Comparison of ENCODE assay signal across 24 cellular contexts in the genomic region with DNA sequence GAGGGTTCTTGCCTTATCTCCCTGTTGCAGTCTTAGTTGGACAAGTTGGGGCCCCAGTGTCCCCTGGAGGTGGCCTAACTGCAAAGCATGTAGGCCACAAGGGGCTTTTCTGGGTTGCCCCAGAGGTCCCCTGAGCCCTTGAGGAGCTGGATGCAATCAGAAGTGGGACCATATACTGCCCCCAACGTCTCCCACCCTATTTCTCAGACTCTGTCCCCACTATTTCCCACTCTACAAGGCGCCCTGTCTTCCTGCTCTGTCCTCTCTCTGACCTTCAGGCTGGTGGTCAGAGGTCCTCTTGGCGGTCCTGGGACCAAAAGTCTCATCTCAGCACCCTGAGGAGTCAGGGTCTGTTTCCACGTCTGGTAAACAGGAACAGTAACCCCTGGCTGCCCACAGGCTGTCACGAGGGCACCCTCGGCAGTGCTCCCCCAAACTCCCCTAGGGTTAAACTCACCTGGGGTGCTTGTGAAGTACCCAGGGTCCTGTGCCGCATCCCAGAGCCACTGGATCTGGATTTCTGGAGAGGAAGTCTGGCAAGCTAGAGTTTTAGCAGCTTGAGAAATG. TPM values are rescaled to one million over a fixed set of nuclear protein-coding genes. Genes with fewer than 3 reads are reported as not detected.
DNase-seq lines count a peak whose midpoint lies in the region; ATAC-seq, FAIRE-seq and TF ChIP-seq lines count a peak whose summit lies in the region.
"Had no signal": no experiment of that assay in that cellular context is flagged by ENCODE, and none has a peak within 500 bp of the region (broad histone marks: within the 10 kb centered on the region; RNA-seq: fewer than 3 reads in every experiment).

No MANE protein-coding gene starts in this region.

- no peaks in the 10 kb centered on the region for H3K36me3 Mint-ChIP-seq in activated CD8-positive, alpha-beta memory T cell treated with anti-CD3 and anti-CD28 coated beads, Interleukin-2, amount 10 ng/mL, durations not matched to agents 7 days and 5 days
- H3K36me3 Mint-ChIP-seq in activated T-helper 2 cell treated with anti-CD3 and anti-CD28 coated beads, Interferon-gamma antibody, Interleukin-2, Interleukin-4, amounts not matched to agents 10 μg/mL and 5 μg/mL and 100 μg/mL, durations not matched to agents 14 hours and 24 hours and 36 hours (ENCODE audit: low read depth), result no peaks in the 10 kb centered on the region
- no peaks in the 10 kb centered on the region for H3K36me3 Mint-ChIP-seq in progenitor cell of endocrine pancreas (ENCODE audit: insufficient read depth)
- H3K36me3 Mint-ChIP-seq: CD4-positive, alpha-beta memory T cell had no signal

- H3K4me1 ChIP-seq in A549 (peaks cover 29% of the 10 kb centered on the region), MM.1S (ENCODE audit: low read length) (no peaks in the 10 kb centered on the region), esophagus (ENCODE audit: control insufficient read depth in 2 of 2, insufficient read depth in 2 of 2, low read length in 1 of 2) (peaks cover 7 to 22% of the 10 kb centered on the region in 2 donors), kidney (ENCODE audit: control insufficient read depth in 1 of 2, insufficient read depth in 1 of 2, low read depth in 1 of 2, low read length in 2 of 2) (no peaks in the 10 kb centered on the region)

- H3K27me3 ChIP-seq in MM.1S (replicated peaks; ENCODE audit: insufficient read depth, low read length), result no peaks in the 10 kb centered on the region
- no peaks in the 10 kb centered on the region for H3K27me3 ChIP-seq in esophagus (ENCODE audit: control insufficient read depth in 1 of 2, insufficient read depth in 2 of 2, low read length in 2 of 2)

- TF ChIP-seq CTCF in A549 (IDR thresholded peaks at IDR 0.05) (no peak), MM.1S (IDR thresholded peaks at IDR 0.05; ENCODE audit: low read length) (no peak), kidney (IDR thresholded peaks at IDR 0.05; ENCODE audit: borderline replicate concordance, extremely low read depth, insufficient read depth) (no peak), progenitor cell of endocrine pancreas (IDR thresholded peaks at IDR 0.05; ENCODE audit: unreplicated experiment) (no peak)

- H3K27ac ChIP-seq in A549 (peak overlapping the region; percentile 66 to 79; a peak in 4 of 6 replicates), MM.1S (ENCODE audit: low read length) (peak overlapping the region; percentile 35; the same call in 1 of the 2 replicates), esophagus (ENCODE audit: low read depth in 2 of 2, low read length in 1 of 2) (peak overlapping the region; percentile 1 to 86), kidney (ENCODE audit: low read depth in 2 of 2, low read length in 2 of 2) (no peak overlapping the region)

- H3K4me2 ChIP-seq in A549, result no peak overlapping the region
- no peak overlapping the region for H3K4me2 ChIP-seq in MM.1S (ENCODE audit: low read depth, low read length)

- H3K36me3 ChIP-seq in MM.1S (replicated peaks; ENCODE audit: insufficient read depth, low read length), result no peaks in the 10 kb centered on the region
- H3K36me3 ChIP-seq in esophagus (ENCODE audit: control insufficient read depth in 2 of 2, insufficient read depth in 2 of 2, low read length in 1 of 2), result no peaks in the 10 kb centered on the region
- no peaks in the 10 kb centered on the region for H3K36me3 ChIP-seq in kidney (ENCODE audit: control insufficient read depth in 1 of 2, insufficient read depth in 2 of 2, low read length in 2 of 2)

- 84% methylated on average over 4 of the region's 7 CpGs for WGBS in A549 (ENCODE audit: missing lambda C conversion rate)
- WGBS in esophagus, 2 donors, result 74 to 80% methylated on average over 7 of the region's 7 CpGs

- no peaks in the 10 kb centered on the region for H3K9me3 Mint-ChIP-seq in activated CD8-positive, alpha-beta memory T cell treated with anti-CD3 and anti-CD28 coated beads, Interleukin-2, amount 10 ng/mL, durations not matched to agents 7 days and 5 days (ENCODE audit: low read depth)
- no peaks in the 10 kb centered on the region for H3K9me3 Mint-ChIP-seq in activated T-helper 2 cell treated with anti-CD3 and anti-CD28 coated beads, Interferon-gamma antibody, Interleukin-2, Interleukin-4, amounts not matched to agents 10 μg/mL and 5 μg/mL and 100 μg/mL, durations not matched to agents 14 hours and 24 hours and 36 hours
- H3K9me3 Mint-ChIP-seq in progenitor cell of endocrine pancreas (ENCODE audit: low read depth), result no peaks in the 10 kb centered on the region
- H3K9me3 Mint-ChIP-seq: CD4-positive, alpha-beta memory T cell had no signal

- no peak for TF ChIP-seq EP300 in A549 (IDR thresholded peaks at IDR 0.05)

- H3K4me1 Mint-ChIP-seq in activated CD8-positive, alpha-beta memory T cell treated with anti-CD3 and anti-CD28 coated beads, Interleukin-2, amount 10 ng/mL, durations not matched to agents 7 days and 5 days, result no peaks in the 10 kb centered on the region
- H3K4me1 Mint-ChIP-seq in activated T-helper 2 cell treated with anti-CD3 and anti-CD28 coated beads, Interferon-gamma antibody, Interleukin-2, Interleukin-4, amounts not matched to agents 10 μg/mL and 5 μg/mL and 100 μg/mL, durations not matched to agents 14 hours and 24 hours and 36 hours (ENCODE audit: low read depth), result no peaks in the 10 kb centered on the region
- H3K4me1 Mint-ChIP-seq in progenitor cell of endocrine pancreas (ENCODE audit: low read depth), result peaks cover 9% of the 10 kb centered on the region
- H3K4me1 Mint-ChIP-seq: CD4-positive, alpha-beta memory T cell had no signal

- TF ChIP-seq POLR2A in A549 (IDR thresholded peaks at IDR 0.05; ENCODE audit: low read length), result no peak

- H3K4me3 ChIP-seq in A549 (no peak overlapping the region), MM.1S (ENCODE audit: low read length) (no peak overlapping the region), esophagus (ENCODE audit: low read depth in 1 of 2, low read length in 2 of 2) (no peak overlapping the region), kidney (ENCODE audit: low read length in 2 of 2) (no peak overlapping the region)
- H3K4me3 ChIP-seq: GM12878 had no signal

- H3K4me3 Mint-ChIP-seq in activated CD8-positive, alpha-beta memory T cell treated with anti-CD3 and anti-CD28 coated beads, Interleukin-2, amount 10 ng/mL, durations not matched to agents 7 days and 5 days, result no peak overlapping the region
- H3K4me3 Mint-ChIP-seq in activated T-helper 2 cell treated with anti-CD3 and anti-CD28 coated beads, Interferon-gamma antibody, Interleukin-2, Interleukin-4, amounts not matched to agents 10 μg/mL and 5 μg/mL and 100 μg/mL, durations not matched to agents 14 hours and 24 hours and 36 hours (ENCODE audit: low read depth), result no peak overlapping the region
- H3K4me3 Mint-ChIP-seq in progenitor cell of endocrine pancreas (ENCODE audit: low read depth), result no peak overlapping the region
- H3K4me3 Mint-ChIP-seq: CD4-positive, alpha-beta memory T cell had no signal

- POLR2A ChIA-PET in A549 (lab: Yijun Ruan, JAX), result no interaction called here

- no peak for DNase-seq in A549 (ENCODE audit: low read depth in 1 of 2, low spot score in 1 of 2)
- no peak for DNase-seq in MM.1S
- peak; percentile 29 for DNase-seq in kidney
- no peak for DNase-seq in activated CD8-positive, alpha-beta memory T cell treated with anti-CD3 and anti-CD28 coated beads, Interleukin-2, amount 10 ng/mL, durations not matched to agents 7 days and 5 days
- no peak for DNase-seq in NOMO-1 (lab: John Stamatoyannopoulos, UW; ENCODE audit: unreplicated experiment in 2 of 2)
- no peak for DNase-seq in activated T-helper 2 cell treated with anti-CD3 and anti-CD28 coated beads, Interferon-gamma antibody, Interleukin-2, Interleukin-4, amounts not matched to agents 10 μg/mL and 5 μg/mL and 100 μg/mL, durations not matched to agents 14 hours and 24 hours and 36 hours (ENCODE audit: low spot score)
- no peak for DNase-seq in progenitor cell of endocrine pancreas (ENCODE audit: low spot score, unreplicated experiment)
- DNase-seq: CD4-positive, alpha-beta memory T cell; COR-L47; GDM1; H7; KBM-7; NCI-H1048; NCI-H1417; NCI-H2029 treated with DMSO at 0.1 percent for 48 hours; NCI-H446 treated with DMSO at 0.1 percent for 48 hours; NCI-H526; SHP77 treated with DMSO at 0.1 percent for 48 hours had no signal

- H2AFZ ChIP-seq in MM.1S (ENCODE audit: low read length), result no peak overlapping the region

- peaks cover 17% of the 10 kb centered on the region for H3K27me3 Mint-ChIP-seq in activated CD8-positive, alpha-beta memory T cell treated with anti-CD3 and anti-CD28 coated beads, Interleukin-2, amount 10 ng/mL, durations not matched to agents 7 days and 5 days
- peaks cover 4% of the 10 kb centered on the region for H3K27me3 Mint-ChIP-seq in activated T-helper 2 cell treated with anti-CD3 and anti-CD28 coated beads, Interferon-gamma antibody, Interleukin-2, Interleukin-4, amounts not matched to agents 10 μg/mL and 5 μg/mL and 100 μg/mL, durations not matched to agents 14 hours and 24 hours and 36 hours (ENCODE audit: low read depth)
- H3K27me3 Mint-ChIP-seq in progenitor cell of endocrine pancreas, result peaks cover 19% of the 10 kb centered on the region

- H3F3A ChIP-seq in MM.1S (ENCODE audit: insufficient read depth, low read length), result no peaks in the 10 kb centered on the region

- no peak for TF ChIP-seq RAD21 in A549 (conservative IDR thresholded peaks at IDR 0.05 in 1 of 2, IDR thresholded peaks at IDR 0.05 in 1 of 2)

- FAIRE-seq in A549 (lab: Jason Lieb, UNC), result no peak
- FAIRE-seq in kidney (lab: Jason Lieb, UNC), result no peak
- FAIRE-seq: GM12878 had no signal

- no peak for ATAC-seq in A549
- no peak for ATAC-seq in activated CD8-positive, alpha-beta memory T cell treated with anti-CD3 and anti-CD28 coated beads, Interleukin-2, amount 10 ng/mL, durations not matched to agents 7 days and 5 days
- ATAC-seq: GM12878 had no signal

- CTCF ChIA-PET in A549 (lab: Yijun Ruan, JAX), result interaction anchor here (0.6 to 23.9 kb wide), 9 partner anchors 11 to 269 kb away, joined by 3 to 338 read pairs (median 4); a partner anchor contains a TSS
- CTCF ChIA-PET in activated CD8-positive, alpha-beta memory T cell treated with anti-CD3 and anti-CD28 coated beads, Interleukin-2, amount 10 ng/mL, durations not matched to agents 7 days and 5 days (lab: Charles Lee), result interaction anchor here (0.7 to 7.8 kb wide), 5 partner anchors 30 to 263 kb away, joined by 4 to 125 read pairs (median 8); a partner anchor contains a TSS

- H3K9me2 ChIP-seq in MM.1S (replicated peaks; ENCODE audit: insufficient read depth, low read length), result no peaks in the 10 kb centered on the region

- intact Hi-C loops in kidney (cut with DNase I), result no loop called here
- intact Hi-C loops in activated T-helper 2 cell treated with anti-CD3 and anti-CD28 coated beads, Interferon-gamma antibody, Interleukin-2, Interleukin-4, amounts not matched to agents 10 μg/mL and 5 μg/mL and 100 μg/mL, durations not matched to agents 14 hours and 24 hours and 36 hours (cut with micrococcal nuclease), result no loop called here

- H3K79me2 ChIP-seq in MM.1S (ENCODE audit: low read length), result no peaks in the 10 kb centered on the region

- no peak overlapping the region for H3K9ac ChIP-seq in MM.1S (ENCODE audit: low read length)
- no peak overlapping the region for H3K9ac ChIP-seq in kidney (ENCODE audit: low read length in 2 of 2)

- H4K20me1 ChIP-seq in MM.1S (ENCODE audit: insufficient read depth, low read length), result no peaks in the 10 kb centered on the region

- H3K27ac Mint-ChIP-seq in activated CD8-positive, alpha-beta memory T cell treated with anti-CD3 and anti-CD28 coated beads, Interleukin-2, amount 10 ng/mL, durations not matched to agents 7 days and 5 days, result no peak overlapping the region
- H3K27ac Mint-ChIP-seq in activated T-helper 2 cell treated with anti-CD3 and anti-CD28 coated beads, Interferon-gamma antibody, Interleukin-2, Interleukin-4, amounts not matched to agents 10 μg/mL and 5 μg/mL and 100 μg/mL, durations not matched to agents 14 hours and 24 hours and 36 hours, result no peak overlapping the region
- no peak overlapping the region for H3K27ac Mint-ChIP-seq in progenitor cell of endocrine pancreas

- H3K9me3 ChIP-seq in A549, result no peaks in the 10 kb centered on the region
- H3K9me3 ChIP-seq in MM.1S (replicated peaks; ENCODE audit: insufficient read depth, low read length), result no peaks in the 10 kb centered on the region
- no peaks in the 10 kb centered on the region for H3K9me3 ChIP-seq in esophagus (ENCODE audit: control insufficient read depth in 2 of 2, insufficient read depth in 1 of 2, low read depth in 1 of 2, low read length in 1 of 2)
- no peaks in the 10 kb centered on the region for H3K9me3 ChIP-seq in kidney (ENCODE audit: control insufficient read depth in 1 of 2, low read length in 2 of 2)

RNA-seq across cellular contexts. Expression of a gene that starts 14.9 kb away (rescaled TPM):
- polyA plus RNA-seq in A549 (2011; rRNA removed), result not detected in 2 replicates
- polyA plus RNA-seq in A549 (2012; cell fraction: cytosol; rRNA removed), result not detected in 2 replicates
- not detected in 2 replicates for polyA plus RNA-seq in A549 (2012; cell fraction: nucleus; rRNA removed)
- polyA plus RNA-seq in A549 (2017; fragmentation: RNase III; extraction: RNeasy Plus Mini Kit Qiagen cat#74134 plus additional on column Dnase treatment), result not detected in 3 replicates
- polyA minus RNA-seq in A549 (2011; rRNA and poly(A)+ RNA removed), result not detected in 2 replicates
- under 1 TPM; 0.10 to 0.53 TPM for polyA plus RNA-seq in esophagus
- not detected for total RNA-seq in kidney
- polyA plus RNA-seq in kidney (ENCODE audit: insufficient read depth, low read depth, low replicate concordance), result not detected
- total RNA-seq in activated CD8-positive, alpha-beta memory T cell treated with anti-CD3 and anti-CD28 coated beads, Interleukin-2, amount 10 ng/mL, durations not matched to agents 7 days and 5 days, result not detected
- not detected in 2 replicates for total RNA-seq in activated T-helper 2 cell treated with anti-CD3 and anti-CD28 coated beads, Interferon-gamma antibody, Interleukin-2, Interleukin-4, amounts not matched to agents 10 μg/mL and 5 μg/mL and 100 μg/mL, durations not matched to agents 14 hours and 24 hours and 36 hours
- total RNA-seq in progenitor cell of endocrine pancreas, result not detected in 2 replicates
- total RNA-seq: A172; CD4-positive, alpha-beta memory T cell; GM12878; H7; HT1080; LHCN-M2 had no signal
- polyA plus RNA-seq: AG04450; CD4-positive, alpha-beta memory T cell; GM12878 had no signal

RNA-seq across cellular contexts. Expression of a gene that starts 53.1 kb away (rescaled TPM):
- not detected in 2 replicates for polyA plus RNA-seq in A549 (2011; rRNA removed)
- polyA plus RNA-seq in A549 (2012; cell fraction: cytosol; rRNA removed), result not detected in 2 replicates
- polyA plus RNA-seq in A549 (2012; cell fraction: nucleus; rRNA removed), result not detected in 2 replicates
- not detected in 3 replicates for polyA plus RNA-seq in A549 (2017; fragmentation: RNase III; extraction: RNeasy Plus Mini Kit Qiagen cat#74134 plus additional on column Dnase treatment)
- polyA minus RNA-seq in A549 (2011; rRNA and poly(A)+ RNA removed), result not detected in 2 replicates
- not detected for polyA plus RNA-seq in esophagus
- total RNA-seq in kidney, result not detected
- not detected for polyA plus RNA-seq in kidney (ENCODE audit: insufficient read depth, low read depth, low replicate concordance)
- not detected for total RNA-seq in activated CD8-positive, alpha-beta memory T cell treated with anti-CD3 and anti-CD28 coated beads, Interleukin-2, amount 10 ng/mL, durations not matched to agents 7 days and 5 days
- not detected in 2 replicates for total RNA-seq in activated T-helper 2 cell treated with anti-CD3 and anti-CD28 coated beads, Interferon-gamma antibody, Interleukin-2, Interleukin-4, amounts not matched to agents 10 μg/mL and 5 μg/mL and 100 μg/mL, durations not matched to agents 14 hours and 24 hours and 36 hours
- not detected in 2 replicates for total RNA-seq in progenitor cell of endocrine pancreas
- total RNA-seq: A172; CD4-positive, alpha-beta memory T cell; GM12878; H7; HT1080; LHCN-M2 had no signal
- polyA plus RNA-seq: AG04450; CD4-positive, alpha-beta memory T cell; GM12878 had no signal

RNA-seq across cellular contexts. Expression of a gene that starts 58.4 kb away (rescaled TPM):
- polyA plus RNA-seq in A549 (2011; rRNA removed), result 256 and 314 TPM in 2 replicates
- polyA plus RNA-seq in A549 (2012; cell fraction: cytosol; rRNA removed), result 293 and 304 TPM in 2 replicates
- polyA plus RNA-seq in A549 (2012; cell fraction: nucleus; rRNA removed), result 86.8 and 153 TPM in 2 replicates
- polyA plus RNA-seq in A549 (2017; fragmentation: RNase III; extraction: RNeasy Plus Mini Kit Qiagen cat#74134 plus additional on column Dnase treatment), result 217 to 254 TPM (median 251 TPM) in 3 replicates
- polyA minus RNA-seq in A549 (2011; rRNA and poly(A)+ RNA removed), result 59.2 and 75.3 TPM in 2 replicates
- 100 to 1,000 TPM; 169 to 188 TPM for polyA plus RNA-seq in esophagus
- total RNA-seq in kidney, result 183 TPM
- 600 TPM for polyA plus RNA-seq in kidney (ENCODE audit: insufficient read depth, low read depth, low replicate concordance)
- total RNA-seq in activated CD8-positive, alpha-beta memory T cell treated with anti-CD3 and anti-CD28 coated beads, Interleukin-2, amount 10 ng/mL, durations not matched to agents 7 days and 5 days, result 100 to 1,000 TPM; 109 to 130 TPM
- 170 and 171 TPM in 2 replicates for total RNA-seq in activated T-helper 2 cell treated with anti-CD3 and anti-CD28 coated beads, Interferon-gamma antibody, Interleukin-2, Interleukin-4, amounts not matched to agents 10 μg/mL and 5 μg/mL and 100 μg/mL, durations not matched to agents 14 hours and 24 hours and 36 hours
- total RNA-seq in progenitor cell of endocrine pancreas, result 99.8 and 101 TPM in 2 replicates

Comparison
In these comparisons a context has a peak if more than half of its experiments do, and no peak if none do; other contexts are left out.
1. H3K27ac ChIP-seq: peak in A549 (2 of 2), MM.1S (single experiment) and esophagus (2 of 2); none in kidney (0 of 2).